In the genomic region with DNA sequence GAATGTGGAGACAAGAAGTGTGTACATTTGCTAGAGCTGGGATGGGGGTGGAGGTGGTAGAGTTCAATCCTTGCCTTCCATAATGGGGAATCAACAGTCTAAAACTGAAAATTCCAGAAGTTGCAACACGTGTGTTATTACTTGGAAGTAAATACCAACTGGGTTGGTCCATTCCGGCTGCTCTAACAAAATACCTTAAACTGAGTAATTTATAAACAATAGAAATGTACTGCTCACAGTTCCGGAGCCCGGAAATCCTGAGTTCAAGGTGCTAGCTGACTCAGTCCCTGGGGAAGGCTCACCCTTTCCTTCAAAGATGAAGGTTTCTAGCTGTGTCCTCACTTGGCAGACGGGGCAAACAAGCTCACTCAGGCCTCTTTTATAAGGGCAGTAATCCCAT, we compare ENCODE assay signal across 15 cellular contexts. TPM values are rescaled to one million over a fixed set of nuclear protein-coding genes. Genes with fewer than 3 reads are reported as not detected.
DNase-seq lines count a peak whose midpoint lies in the region; ATAC-seq and TF ChIP-seq lines count a peak whose summit lies in the region.
"Had no signal": no experiment of that assay in that cellular context is flagged by ENCODE, and none has a peak within 500 bp of the region (broad histone marks: within the 10 kb centered on the region; RNA-seq: fewer than 3 reads in every experiment).

No MANE protein-coding gene starts in this region.

- no peak overlapping the region for H3K9ac ChIP-seq in fibroblast of lung (ENCODE audit: insufficient read depth, low read length)

- peaks cover 26% of the 10 kb centered on the region for H3K4me1 ChIP-seq in Panc1 (ENCODE audit: control insufficient read depth, insufficient read depth, low read length)
- peaks cover 22% of the 10 kb centered on the region for H3K4me1 ChIP-seq in fibroblast of lung (ENCODE audit: control insufficient read depth, extremely low read depth, insufficient read depth, low read length)
- H3K4me1 ChIP-seq in osteoblast (ENCODE audit: insufficient read depth, low read length): peaks cover 49% of the 10 kb centered on the region
- no peaks in the 10 kb centered on the region for H3K4me1 ChIP-seq in HAP-1

- no peaks in the 10 kb centered on the region for H4K20me1 ChIP-seq in fibroblast of lung (ENCODE audit: control insufficient read depth, extremely low read depth, insufficient read depth, low read length)
- H4K20me1 ChIP-seq in osteoblast (ENCODE audit: insufficient read depth, low read length): no peaks in the 10 kb centered on the region

- in situ Hi-C loops in Caki2 (cut with HindIII; ENCODE audit: low pct_unique_long_range_greater_than_20kb, low sequenced_read_pairs): no loop called here
- in situ Hi-C loops in Panc1 (cut with HindIII; ENCODE audit: low pct_unique_long_range_greater_than_20kb, low sequenced_read_pairs): no loop called here
- in situ Hi-C loops in HAP-1 (cut with MboI; ENCODE audit: low sequenced_read_pairs): no loop called here

- H3K4me1 Mint-ChIP-seq in T-helper 17 cell: no peaks in the 10 kb centered on the region
- H3K4me1 Mint-ChIP-seq: naive thymus-derived CD4-positive, alpha-beta T cell had no signal

- H3K4me3 ChIP-seq in Panc1 (ENCODE audit: low read depth in 2 of 2, low read length in 2 of 2) (no peak overlapping the region), fibroblast of lung (replicated peaks in 1 of 4; ENCODE audit: control extremely low read depth in 1 of 4, insufficient read depth in 1 of 4, low read depth in 3 of 4, low read length in 4 of 4) (no peak overlapping the region), osteoblast (ENCODE audit: insufficient read depth, low read length) (no peak overlapping the region), HAP-1 (no peak overlapping the region)
- H3K4me3 ChIP-seq: hepatocyte had no signal

- H3K27me3 ChIP-seq in Panc1 (ENCODE audit: control insufficient read depth, insufficient read depth, low read length) (no peaks in the 10 kb centered on the region), fibroblast of lung (ENCODE audit: control insufficient read depth, insufficient read depth, low read length) (no peaks in the 10 kb centered on the region), osteoblast (ENCODE audit: insufficient read depth, low read length) (no peaks in the 10 kb centered on the region), HAP-1 (ENCODE audit: low read depth) (no peaks in the 10 kb centered on the region)
- H3K27me3 ChIP-seq: hepatocyte had no signal

- H3K27ac Mint-ChIP-seq in T-helper 17 cell: no peak overlapping the region
- H3K27ac Mint-ChIP-seq: naive thymus-derived CD4-positive, alpha-beta T cell had no signal

- POLR2A ChIA-PET in Panc1 (lab: Charles Lee): no interaction called here

- H3K27me3 Mint-ChIP-seq in T-helper 17 cell: peaks cover 10% of the 10 kb centered on the region

- H3K36me3 Mint-ChIP-seq in T-helper 17 cell (ENCODE audit: low read depth): no peaks in the 10 kb centered on the region
- H3K36me3 Mint-ChIP-seq: naive thymus-derived CD4-positive, alpha-beta T cell had no signal

- ATAC-seq in Panc1 (no peak), T-helper 17 cell (no peak)
- ATAC-seq: naive thymus-derived CD4-positive, alpha-beta T cell had no signal

- H3K4me2 ChIP-seq in fibroblast of lung (ENCODE audit: extremely low read depth, insufficient read depth, low read length) (no peak overlapping the region), osteoblast (ENCODE audit: insufficient read depth, low read length) (peak overlapping the region; percentile 10)
- H3K4me2 ChIP-seq: hepatocyte had no signal

- H3K9me3 ChIP-seq in Panc1 (ENCODE audit: control insufficient read depth, insufficient read depth, low read depth, low read length) (peaks cover 18% of the 10 kb centered on the region; the same call in 1 of the 2 replicates), fibroblast of lung (ENCODE audit: control insufficient read depth, insufficient read depth, low read depth, low read length) (no peaks in the 10 kb centered on the region), osteoblast (ENCODE audit: low read depth, low read length) (no peaks in the 10 kb centered on the region), HAP-1 (no peaks in the 10 kb centered on the region), T-helper 17 cell (ENCODE audit: control insufficient read depth, low read length, poor library complexity, severe bottlenecking) (no peaks in the 10 kb centered on the region)

- intact Hi-C loops in Panc1 (cut with micrococcal nuclease; ENCODE audit: unreplicated experiment): no loop called here

- peak; percentile 20 for DNase-seq in Caki2 (ENCODE audit: low read depth)
- no peak for DNase-seq in Panc1 (ENCODE audit: low read depth, low spot score)
- peak; percentile 54 to 95 for DNase-seq in fibroblast of lung (ENCODE audit: low read depth in 2 of 2)
- DNase-seq in osteoblast (ENCODE audit: insufficient read length, low spot score, missing footprints): no peak
- DNase-seq in NCI-H1417 (lab: John Stamatoyannopoulos, UW): no peak
- no peak for DNase-seq in DMS153 (lab: John Stamatoyannopoulos, UW)
- no peak for DNase-seq in HAP-1 (ENCODE audit: low spot score in 2 of 2)
- DNase-seq in T-helper 17 cell: no peak
- DNase-seq: activated CD8-positive, alpha-beta memory T cell treated with anti-CD3 and anti-CD28 coated beads, Interleukin-2, amount 50 U/mL, for 4 hours; Calu3; naive thymus-derived CD4-positive, alpha-beta T cell; NCI-H526; stimulated activated CD4-positive, alpha-beta T cell treated with anti-CD3 and anti-CD28 coated beads, Interleukin-1b, Interleukin-23, amount 100 ng/mL, for 48 hours; T-helper 9 cell had no signal

- TF ChIP-seq CTCF in Panc1 (IDR thresholded peaks at IDR 0.05) (no peak), fibroblast of lung (conservative IDR thresholded peaks at IDR 0.05 in 1 of 2, IDR thresholded peaks at IDR 0.05 in 1 of 2; ENCODE audit: low read depth in 1 of 2, low read length in 2 of 2) (no peak), osteoblast (IDR thresholded peaks at IDR 0.05; ENCODE audit: extremely low read depth, low read depth, low read length) (no peak)

- H2AFZ ChIP-seq in fibroblast of lung (ENCODE audit: low read length): no peak overlapping the region
- H2AFZ ChIP-seq in osteoblast (ENCODE audit: low read length): no peak overlapping the region
- H2AFZ ChIP-seq: hepatocyte had no signal

- H3K27ac ChIP-seq in Panc1 (ENCODE audit: low read length) (peak overlapping the region; percentile 86), fibroblast of lung (ENCODE audit: insufficient read depth, low read length) (peak overlapping the region; percentile 90), osteoblast (ENCODE audit: low read depth, low read length) (peak overlapping the region; percentile 97)
- H3K27ac ChIP-seq: hepatocyte had no signal

- CTCF ChIA-PET in Panc1 (lab: Charles Lee): no interaction called here

- H3K79me2 ChIP-seq in fibroblast of lung (ENCODE audit: control insufficient read depth, insufficient read depth, low read length) (no peaks in the 10 kb centered on the region), osteoblast (ENCODE audit: insufficient read depth, low read length) (no peaks in the 10 kb centered on the region)
- H3K79me2 ChIP-seq: hepatocyte had no signal

- H3K36me3 ChIP-seq in Panc1 (ENCODE audit: control insufficient read depth, insufficient read depth, low read length): no peaks in the 10 kb centered on the region
- no peaks in the 10 kb centered on the region for H3K36me3 ChIP-seq in fibroblast of lung (ENCODE audit: control insufficient read depth, insufficient read depth, low read length)
- H3K36me3 ChIP-seq in osteoblast (ENCODE audit: insufficient read depth, low read length): no peaks in the 10 kb centered on the region
- H3K36me3 ChIP-seq in HAP-1 (replicated peaks): no peaks in the 10 kb centered on the region

- no TSS peak for BruUV-seq in Panc1 (replicated peaks; lab: Mats Ljungman, UMichigan)

- H3K4me3 Mint-ChIP-seq in T-helper 17 cell: no peak overlapping the region
- H3K4me3 Mint-ChIP-seq: naive thymus-derived CD4-positive, alpha-beta T cell had no signal

RNA-seq across cellular contexts. Expression of a gene that starts 59.0 kb away (rescaled TPM):
- 43.0 and 59.0 TPM in 2 replicates for total RNA-seq in Caki2 (2014; rRNA removed; shearing (Covaris generic); ENCODE audit: low replicate concordance)
- total RNA-seq in Panc1 (2021; ENCODE audit: unreplicated experiment) (25.0 TPM), fibroblast of lung (41.3 and 61.4 TPM in 2 replicates), osteoblast (55.7 and 63.6 TPM in 2 replicates), T-helper 17 cell (1 to 10 TPM; 1.0 to 1.2 TPM)
- polyA plus RNA-seq in Panc1 (2012; ENCODE audit: insufficient read length): 13.8 TPM
- 24.3 and 30.2 TPM in 2 replicates for polyA plus RNA-seq in fibroblast of lung
- 24.7 and 25.7 TPM in 2 replicates for polyA plus RNA-seq in fibroblast of lung (2012)
- polyA minus RNA-seq in fibroblast of lung (ENCODE audit: low replicate concordance): 24.6 and 37.2 TPM in 2 replicates
- polyA plus RNA-seq: naive thymus-derived CD4-positive, alpha-beta T cell had no signal

Comparison
In these comparisons a context has a peak if more than half of its experiments do, and no peak if none do; other contexts are left out.
1. DNase-seq: peak in Caki2 (single experiment) and fibroblast of lung (2 of 2); none in Panc1 (single experiment), osteoblast (single experiment), NCI-H1417 (0 of 3), DMS153 (single experiment), HAP-1 (0 of 2) and T-helper 17 cell (0 of 3).
2. RNA of a gene that starts 59.0 kb away (total RNA-seq): 41.3 to 61.4 TPM in fibroblast of lung, 55.7 to 63.6 TPM in osteoblast, 43.0 to 59.0 TPM in Caki2 and 25.0 TPM in Panc1 (single experiment); 1.0 to 1.2 TPM in T-helper 17 cell; every median in the first group is over 10 times any median in the second.
3. Peak in every context shown above with its lines, with median percentiles within 50 percentile points of each other: H3K27ac ChIP-seq.